In genomic region chr14:34562776-34563150, GRCh38 we compare ENCODE assay signal across 1 cellular context.
A peak's percentile ranks its signal among the peaks of the same experiment; 100 is the strongest.
TF ChIP-seq lines count a peak whose summit lies in the region.

No MANE protein-coding gene starts in this region.

TF ChIP-seq in HepG2, 621 proteins besides CTCF, POLR2A, EP300 and RAD21 (continues in another document):
- TF ChIP-seq, protein P1, sequence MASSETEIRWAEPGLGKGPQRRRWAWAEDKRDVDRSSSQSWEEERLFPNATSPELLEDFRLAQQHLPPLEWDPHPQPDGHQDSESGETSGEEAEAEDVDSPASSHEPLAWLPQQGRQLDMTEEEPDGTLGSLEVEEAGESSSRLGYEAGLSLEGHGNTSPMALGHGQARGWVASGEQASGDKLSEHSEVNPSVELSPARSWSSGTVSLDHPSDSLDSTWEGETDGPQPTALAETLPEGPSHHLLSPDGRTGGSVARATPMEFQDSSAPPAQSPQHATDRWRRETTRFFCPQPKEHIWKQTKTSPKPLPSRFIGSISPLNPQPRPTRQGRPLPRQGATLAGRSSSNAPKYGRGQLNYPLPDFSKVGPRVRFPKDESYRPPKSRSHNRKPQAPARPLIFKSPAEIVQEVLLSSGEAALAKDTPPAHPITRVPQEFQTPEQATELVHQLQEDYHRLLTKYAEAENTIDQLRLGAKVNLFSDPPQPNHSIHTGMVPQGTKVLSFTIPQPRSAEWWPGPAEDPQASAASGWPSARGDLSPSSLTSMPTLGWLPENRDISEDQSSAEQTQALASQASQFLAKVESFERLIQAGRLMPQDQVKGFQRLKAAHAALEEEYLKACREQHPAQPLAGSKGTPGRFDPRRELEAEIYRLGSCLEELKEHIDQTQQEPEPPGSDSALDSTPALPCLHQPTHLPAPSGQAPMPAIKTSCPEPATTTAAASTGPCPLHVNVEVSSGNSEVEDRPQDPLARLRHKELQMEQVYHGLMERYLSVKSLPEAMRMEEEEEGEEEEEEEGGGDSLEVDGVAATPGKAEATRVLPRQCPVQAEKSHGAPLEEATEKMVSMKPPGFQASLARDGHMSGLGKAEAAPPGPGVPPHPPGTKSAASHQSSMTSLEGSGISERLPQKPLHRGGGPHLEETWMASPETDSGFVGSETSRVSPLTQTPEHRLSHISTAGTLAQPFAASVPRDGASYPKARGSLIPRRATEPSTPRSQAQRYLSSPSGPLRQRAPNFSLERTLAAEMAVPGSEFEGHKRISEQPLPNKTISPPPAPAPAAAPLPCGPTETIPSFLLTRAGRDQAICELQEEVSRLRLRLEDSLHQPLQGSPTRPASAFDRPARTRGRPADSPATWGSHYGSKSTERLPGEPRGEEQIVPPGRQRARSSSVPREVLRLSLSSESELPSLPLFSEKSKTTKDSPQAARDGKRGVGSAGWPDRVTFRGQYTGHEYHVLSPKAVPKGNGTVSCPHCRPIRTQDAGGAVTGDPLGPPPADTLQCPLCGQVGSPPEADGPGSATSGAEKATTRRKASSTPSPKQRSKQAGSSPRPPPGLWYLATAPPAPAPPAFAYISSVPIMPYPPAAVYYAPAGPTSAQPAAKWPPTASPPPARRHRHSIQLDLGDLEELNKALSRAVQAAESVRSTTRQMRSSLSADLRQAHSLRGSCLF (CRISPR knock-in tag; IDR thresholded peaks at IDR 0.05; ENCODE audit: borderline replicate concordance) = 0 out of 2 replicates have a peak, but pooled peaks have one; percentile 33
- TF ChIP-seq PHF8 (CRISPR knock-in tag; IDR thresholded peaks at IDR 0.05) = no peak
- peak; percentile 80 for TF ChIP-seq HOXA3 (CRISPR knock-in tag; IDR thresholded peaks at IDR 0.05)
- TF ChIP-seq ZNF598 (CRISPR knock-in tag; IDR thresholded peaks at IDR 0.05; ENCODE audit: borderline replicate concordance) = no peak
- TF ChIP-seq ZNF318 (CRISPR knock-in tag; IDR thresholded peaks at IDR 0.05) = 0 out of 2 replicates have a peak, but pooled peaks have one; percentile 30
- no peak for TF ChIP-seq TRIM24 (CRISPR knock-in tag; IDR thresholded peaks at IDR 0.05)
- TF ChIP-seq SOX13 (IDR thresholded peaks at IDR 0.05) = no peak
- TF ChIP-seq SOX13 (CRISPR knock-in tag; conservative IDR thresholded peaks at IDR 0.05 in 1 of 2, IDR thresholded peaks at IDR 0.05 in 1 of 2) = no peak
- 0 out of 2 replicates have a peak, but pooled peaks have one; percentile 28 for TF ChIP-seq MTA1 (CRISPR knock-in tag; IDR thresholded peaks at IDR 0.05; ENCODE audit: borderline replicate concordance)
- TF ChIP-seq ISL2 (CRISPR knock-in tag; IDR thresholded peaks at IDR 0.05) = 0 out of 2 replicates have a peak, but pooled peaks have one; percentile 25
- TF ChIP-seq ZSCAN25 (CRISPR knock-in tag; IDR thresholded peaks at IDR 0.05) = no peak
- TF ChIP-seq ZBTB38 (CRISPR knock-in tag; IDR thresholded peaks at IDR 0.05) = peak; percentile 73
- peak; percentile 25; the same call in 1 of the 2 replicates for TF ChIP-seq CHD4 (IDR thresholded peaks at IDR 0.05; ENCODE audit: borderline replicate concordance, low read length)
- TF ChIP-seq FOXJ3 (CRISPR knock-in tag; IDR thresholded peaks at IDR 0.05; ENCODE audit: borderline replicate concordance) = 0 out of 2 replicates have a peak, but pooled peaks have one; percentile 16
- TF ChIP-seq SATB2 (CRISPR knock-in tag; IDR thresholded peaks at IDR 0.05) = 0 out of 2 replicates have a peak, but pooled peaks have one; percentile 32
- TF ChIP-seq ZBTB21 (CRISPR knock-in tag; IDR thresholded peaks at IDR 0.05) = peak; percentile 68; the same call in 1 of the 2 replicates
- TF ChIP-seq HNF4G (IDR thresholded peaks at IDR 0.05; ENCODE audit: borderline replicate concordance, low read depth, low read length) = peak; percentile 48; the same call in 1 of the 2 replicates
- no peak for TF ChIP-seq HNF4G (CRISPR knock-in tag; IDR thresholded peaks at IDR 0.05; ENCODE audit: borderline replicate concordance, low read depth)
- TF ChIP-seq HNF4A (CRISPR knock-in tag; IDR thresholded peaks at IDR 0.05) = peak; percentile 47
- peak; percentile 98 for TF ChIP-seq PRPF4 (IDR thresholded peaks at IDR 0.05; ENCODE audit: low read depth, low read length, poor library complexity, severe bottlenecking)
- TF ChIP-seq ZBTB33 (CRISPR knock-in tag; IDR thresholded peaks at IDR 0.05) = peak; percentile 65; the same call in 1 of the 2 replicates
- TF ChIP-seq POGK (CRISPR knock-in tag; conservative IDR thresholded peaks at IDR 0.05) = no peak
- no peak for TF ChIP-seq ZNF646 (CRISPR knock-in tag; IDR thresholded peaks at IDR 0.05)
- TF ChIP-seq GATAD2A (CRISPR knock-in tag; IDR thresholded peaks at IDR 0.05) = peak; percentile 8; the same call in 1 of the 2 replicates
- TF ChIP-seq ZNF333 (CRISPR knock-in tag; IDR thresholded peaks at IDR 0.05; ENCODE audit: borderline replicate concordance) = no peak
- TF ChIP-seq HIC2 (CRISPR knock-in tag; IDR thresholded peaks at IDR 0.05; ENCODE audit: low read depth) = 0 out of 2 replicates have a peak, but pooled peaks have one; percentile 20
- 0 out of 3 replicates have a peak, but pooled peaks have one; percentile 18 for TF ChIP-seq MXI1 (IDR thresholded peaks at IDR 0.05; ENCODE audit: borderline replicate concordance, low read depth, low read length)
- peak; percentile 59 for TF ChIP-seq SALL1 (CRISPR knock-in tag; IDR thresholded peaks at IDR 0.05)
